In genomic region chr11:130383363-130384168, GRCh38 we compare ENCODE assay signal across 13 cellular contexts. TPM values are rescaled to one million over a fixed set of nuclear protein-coding genes. Genes with fewer than 3 reads are reported as not detected.
DNase-seq lines count a peak whose midpoint lies in the region; ATAC-seq lines count a peak whose summit lies in the region.
"Had no signal": no experiment of that assay in that cellular context is flagged by ENCODE, and none has a peak within 500 bp of the region (broad histone marks: within the 10 kb centered on the region; RNA-seq: fewer than 3 reads in every experiment).

No MANE protein-coding gene starts in this region.

- H3K36me3 Mint-ChIP-seq in naive thymus-derived CD8-positive, alpha-beta T cell = no peaks in the 10 kb centered on the region

- no peaks in the 10 kb centered on the region for H3K27me3 ChIP-seq in NT2/D1 (ENCODE audit: insufficient read depth, insufficient read length)

- H3K9ac ChIP-seq in NT2/D1 (ENCODE audit: insufficient read length, low read depth) = peak overlapping the region; percentile 58

- H3K9me3 Mint-ChIP-seq in naive thymus-derived CD8-positive, alpha-beta T cell = no peaks in the 10 kb centered on the region
- H3K9me3 Mint-ChIP-seq: activated B cell treated with CpG ODN at 0.5 μM for 24 hours had no signal

- H3K27me3 Mint-ChIP-seq in naive thymus-derived CD8-positive, alpha-beta T cell = no peaks in the 10 kb centered on the region
- H3K27me3 Mint-ChIP-seq: activated B cell treated with CpG ODN at 0.5 μM for 24 hours had no signal

- peaks cover 3% of the 10 kb centered on the region for H3K4me1 ChIP-seq in NT2/D1 (ENCODE audit: insufficient read depth, insufficient read length)
- H3K4me1 ChIP-seq: A549 had no signal

- POLR2A ChIA-PET in naive thymus-derived CD8-positive, alpha-beta T cell (lab: Charles Lee) = interaction anchor here (0.7 kb wide), 1 partner anchor 322 kb away, joined by 3 read pairs; no protein-coding TSS in a partner anchor

- H3K4me1 Mint-ChIP-seq in naive thymus-derived CD8-positive, alpha-beta T cell = peaks cover 5 to 10% (median 6%) of the 10 kb centered on the region in 4 donors

- ATAC-seq in naive thymus-derived CD8-positive, alpha-beta T cell = no peak
- ATAC-seq in HG03469 (IDR thresholded peaks at IDR 0.05; ENCODE audit: unreplicated experiment) = no peak
- ATAC-seq: A549 had no signal

- DNase-seq in NCI-H1092 (lab: John Stamatoyannopoulos, UW) (peak; percentile 7), NCI-H1092 treated with DMSO at 0.1 percent for 48 hours (lab: John Stamatoyannopoulos, UW) (no peak), NT2/D1 (ENCODE audit: low read depth, low spot score) (no peak), fibroblast of peridontal ligament (ENCODE audit: extremely low read depth) (peak; percentile 69), skeletal muscle cell (ENCODE audit: low read depth) (peak; percentile 98), NCI-H1930 (lab: John Stamatoyannopoulos, UW) (no peak)
- no peak for DNase-seq in naive thymus-derived CD8-positive, alpha-beta T cell
- DNase-seq: activated B cell treated with CpG ODN at 0.5 μM for 24 hours; central memory CD4-positive, alpha-beta T cell; NCI-H345 had no signal

- H3K36me3 ChIP-seq in NT2/D1 (ENCODE audit: insufficient read depth, insufficient read length, low read length) = no peaks in the 10 kb centered on the region

- peak overlapping the region in 1 of 10 donors; percentile 69 for H3K27ac Mint-ChIP-seq in naive thymus-derived CD8-positive, alpha-beta T cell
- H3K27ac Mint-ChIP-seq: activated B cell treated with CpG ODN at 0.5 μM for 24 hours had no signal

- H3K9me3 ChIP-seq in NT2/D1 (ENCODE audit: insufficient read depth, low read length) = no peaks in the 10 kb centered on the region
- H3K9me3 ChIP-seq: A549 had no signal

- no peak overlapping the region for H3K4me3 Mint-ChIP-seq in naive thymus-derived CD8-positive, alpha-beta T cell
- H3K4me3 Mint-ChIP-seq: activated B cell treated with CpG ODN at 0.5 μM for 24 hours had no signal

- H3K4me3 ChIP-seq in NT2/D1 (ENCODE audit: insufficient read length, low read depth) (no peak overlapping the region), skeletal muscle cell (ENCODE audit: low read depth, low read length) (no peak overlapping the region)
- H3K4me3 ChIP-seq: A549, lung had no signal

RNA-seq across cellular contexts. Expression of gene ADAMTS8, which starts 44.8 kb away (rescaled TPM):
- not detected for total RNA-seq in naive thymus-derived CD8-positive, alpha-beta T cell
- polyA plus RNA-seq in naive thymus-derived CD8-positive, alpha-beta T cell = not detected
- total RNA-seq: activated B cell treated with CpG ODN at 0.5 μM for 24 hours had no signal

Comparison
In these comparisons a context has a peak if more than half of its experiments do, and no peak if none do; other contexts are left out.
1. DNase-seq: peak in NCI-H1092 (single experiment), fibroblast of peridontal ligament (single experiment) and skeletal muscle cell (single experiment); none in NCI-H1092 treated with DMSO at 0.1 percent for 48 hours (single experiment), NT2/D1 (single experiment), naive thymus-derived CD8-positive, alpha-beta T cell (0 of 10) and NCI-H1930 (0 of 2).